ENCODE assay signal across 8 cellular contexts in genomic region chr21:17514124-17514481, GRCh38. TPM values are rescaled to one million over a fixed set of nuclear protein-coding genes. Genes with fewer than 3 reads are reported as not detected.
DNase-seq lines count a peak whose midpoint lies in the region; ATAC-seq and TF ChIP-seq lines count a peak whose summit lies in the region.

No MANE protein-coding gene starts in this region.

- H3K14ac ChIP-seq in mesenchymal stem cell (ENCODE audit: low read length in 2 of 2): no peak overlapping the region

- CTCF ChIA-PET in CD8-positive, alpha-beta T cell (lab: Charles Lee): no interaction called here
- CTCF ChIA-PET in mammary epithelial cell (lab: Charles Lee; ENCODE audit: low non-redundant PET): no interaction called here

- peaks cover 22% of the 10 kb centered on the region for H3K27me3 Mint-ChIP-seq in CD8-positive, alpha-beta T cell (ENCODE audit: low read depth)

- no peak overlapping the region for H3K27ac ChIP-seq in CD8-positive, alpha-beta T cell (ENCODE audit: low read depth, low read length)
- H3K27ac ChIP-seq in mammary epithelial cell (ENCODE audit: insufficient read depth, low read depth, low read length) (no peak overlapping the region), mesenchymal stem cell (ENCODE audit: low read length, poor library complexity, severe bottlenecking) (peak overlapping the region; percentile 39)

- no peaks in the 10 kb centered on the region for H3K36me3 ChIP-seq in CD8-positive, alpha-beta T cell (ENCODE audit: insufficient read depth, low read length)
- H3K36me3 ChIP-seq in mammary epithelial cell (ENCODE audit: insufficient read depth, low read length): no peaks in the 10 kb centered on the region
- H3K36me3 ChIP-seq in mesenchymal stem cell (ENCODE audit: control insufficient read depth in 1 of 2, insufficient read depth in 2 of 2, low read depth in 1 of 2, low read length in 2 of 2): no peaks in the 10 kb centered on the region

- POLR2A ChIA-PET in CD8-positive, alpha-beta T cell (lab: Charles Lee): interaction anchor here (0.6 kb wide), 1 partner anchor 90 kb away, joined by 3 read pairs; no protein-coding TSS in a partner anchor

- no peak for ATAC-seq in CD8-positive, alpha-beta T cell
- ATAC-seq in GM19324 (IDR thresholded peaks at IDR 0.05; ENCODE audit: low FRiP score, unreplicated experiment): no peak
- ATAC-seq in GM18867 (IDR thresholded peaks at IDR 0.05; ENCODE audit: unreplicated experiment): no peak
- no peak for ATAC-seq in esophagus mucosa

- H3K4me3 ChIP-seq in CD8-positive, alpha-beta T cell (ENCODE audit: low read depth, low read length): peak overlapping the region; percentile 58
- H3K4me3 ChIP-seq in mammary epithelial cell (replicated peaks in 1 of 3; ENCODE audit: insufficient read depth in 1 of 3, low read depth in 2 of 3, low read length in 3 of 3) (peak overlapping the region; percentile 74 to 84 (median 80)), mesenchymal stem cell (ENCODE audit: insufficient read depth in 1 of 2, low read depth in 1 of 2, low read length in 2 of 2) (peak overlapping the region in 1 of 2 experiments; percentile 79)

- no peak overlapping the region for H3K23ac ChIP-seq in mesenchymal stem cell (ENCODE audit: low read length in 2 of 2)

- H3K9me3 Mint-ChIP-seq in CD8-positive, alpha-beta T cell: no peaks in the 10 kb centered on the region

- peaks cover 14% of the 10 kb centered on the region for H3K4me1 ChIP-seq in CD8-positive, alpha-beta T cell (ENCODE audit: insufficient read depth, low read length)
- H3K4me1 ChIP-seq in mammary epithelial cell (ENCODE audit: insufficient read depth, low read length) (peaks cover 19% of the 10 kb centered on the region), mesenchymal stem cell (ENCODE audit: control insufficient read depth, insufficient read depth, low read depth, low read length) (peaks cover 4% of the 10 kb centered on the region)

- no peak overlapping the region for H2BK5ac ChIP-seq in mesenchymal stem cell (ENCODE audit: low read depth, low read length, poor library complexity, severe bottlenecking)

- in situ Hi-C loops in mammary epithelial cell (cut with MboI; ENCODE audit: low sequenced_read_pairs in 2 of 2): no loop called here

- H2AFZ ChIP-seq in mammary epithelial cell (ENCODE audit: low read depth, low read length) (peak overlapping the region; percentile 94), mesenchymal stem cell (ENCODE audit: low read depth, low read length) (no peak overlapping the region)

- H3K79me1 ChIP-seq in mesenchymal stem cell (replicated peaks; ENCODE audit: low read length, poor library complexity, severe bottlenecking): peaks cover 19% of the 10 kb centered on the region

- no peak for TF ChIP-seq CTCF in CD8-positive, alpha-beta T cell (IDR thresholded peaks at IDR 0.05)
- no peak for TF ChIP-seq CTCF in mammary epithelial cell (conservative IDR thresholded peaks at IDR 0.05 in 1 of 2, IDR thresholded peaks at IDR 0.05 in 1 of 2; ENCODE audit: extremely low read depth in 1 of 2, insufficient read depth in 1 of 2, low read depth in 1 of 2, low read length in 2 of 2)

- H2BK12ac ChIP-seq in mesenchymal stem cell (ENCODE audit: low read length in 2 of 2): no peak overlapping the region

- no TSS peak for BruUV-seq in mammary epithelial cell (replicated peaks; lab: Mats Ljungman, UMichigan)

- no peak for DNase-seq in CD8-positive, alpha-beta T cell
- DNase-seq in LoVo (ENCODE audit: low spot score) (peak; percentile 33), mammary epithelial cell (peak; percentile 36), mesenchymal stem cell (no peak), COR-L47 (lab: John Stamatoyannopoulos, UW) (no peak)

- H3K9ac ChIP-seq in mammary epithelial cell (ENCODE audit: insufficient read depth, low read length) (no peak overlapping the region), mesenchymal stem cell (ENCODE audit: low read length) (peak overlapping the region; percentile 68)

- no peaks in the 10 kb centered on the region for H3K9me3 ChIP-seq in CD8-positive, alpha-beta T cell (ENCODE audit: low read length)
- H3K9me3 ChIP-seq in mammary epithelial cell (replicated peaks; ENCODE audit: insufficient read depth, low read length): no peaks in the 10 kb centered on the region
- no peaks in the 10 kb centered on the region for H3K9me3 ChIP-seq in mesenchymal stem cell (ENCODE audit: control insufficient read depth, low read length)

- peaks cover 7% of the 10 kb centered on the region for H3K79me2 ChIP-seq in mammary epithelial cell (ENCODE audit: insufficient read depth, low read length)

- dilution Hi-C loops in mammary epithelial cell (cut with HindIII; ENCODE audit: low sequenced_read_pairs): no loop called here

- H3K4me3 Mint-ChIP-seq in CD8-positive, alpha-beta T cell: peak overlapping the region; percentile 90

- WGBS in mammary epithelial cell (ENCODE audit: low coverage, missing lambda C conversion rate): 41% methylated on average over 5 of the region's 5 CpGs
- 41% methylated on average over 5 of the region's 5 CpGs for WGBS in mesenchymal stem cell

- H2BK15ac ChIP-seq in mesenchymal stem cell (ENCODE audit: low read depth, poor library complexity, severe bottlenecking): no peak overlapping the region

- peaks cover 17% of the 10 kb centered on the region for H3K4me1 Mint-ChIP-seq in CD8-positive, alpha-beta T cell (ENCODE audit: low read depth)

- no peak overlapping the region for H2AK5ac ChIP-seq in mesenchymal stem cell (ENCODE audit: low read length, severe bottlenecking)

- H3K27ac Mint-ChIP-seq in CD8-positive, alpha-beta T cell: no peak overlapping the region

- no peaks in the 10 kb centered on the region for H3K27me3 ChIP-seq in CD8-positive, alpha-beta T cell (ENCODE audit: insufficient read depth, low read length)
- H3K27me3 ChIP-seq in mammary epithelial cell (ENCODE audit: insufficient read depth, low read length): peaks cover 3% of the 10 kb centered on the region
- peaks cover 0 to 11% of the 10 kb centered on the region in 2 experiments for H3K27me3 ChIP-seq in mesenchymal stem cell (ENCODE audit: control insufficient read depth in 1 of 2, insufficient read depth in 1 of 2, low read length in 2 of 2)

- H3K4ac ChIP-seq in mesenchymal stem cell (ENCODE audit: low read depth in 1 of 2, low read length in 2 of 2): no peak overlapping the region

- H4K20me1 ChIP-seq in mammary epithelial cell (ENCODE audit: insufficient read depth, low read length): no peaks in the 10 kb centered on the region

- no peak overlapping the region for H4K8ac ChIP-seq in mesenchymal stem cell (ENCODE audit: low read length)

- H3K18ac ChIP-seq in mesenchymal stem cell (ENCODE audit: low read depth in 1 of 2, low read length in 2 of 2): no peak overlapping the region

- intact Hi-C loops in CD8-positive, alpha-beta T cell (cut with DNase I, micrococcal nuclease): loop anchor here (5.0 to 10.0 kb wide), 2 partner anchors 98 to 301 kb away; partner anchors contain the start of genes C21orf91 (in 2 of the 2) and BTG3 (in 1 of the 2)
- intact Hi-C loops in mammary epithelial cell (cut with micrococcal nuclease): loop anchor here (5.0 kb wide), 1 partner anchor 73 kb away; no protein-coding TSS in a partner anchor

- H2BK120ac ChIP-seq in mesenchymal stem cell (ENCODE audit: low read depth, low read length): no peak overlapping the region

- peak overlapping the region; percentile 82 for H3K4me2 ChIP-seq in mammary epithelial cell (ENCODE audit: insufficient read depth, low read depth, low read length)
- peak overlapping the region; percentile 82 for H3K4me2 ChIP-seq in mesenchymal stem cell (ENCODE audit: low read length, poor library complexity, severe bottlenecking)

- H4K91ac ChIP-seq in mesenchymal stem cell (ENCODE audit: low read length): no peak overlapping the region

- no peaks in the 10 kb centered on the region for H3K36me3 Mint-ChIP-seq in CD8-positive, alpha-beta T cell

RNA-seq across cellular contexts. Expression of gene CXADR, which starts 1.3 kb away (rescaled TPM):
- 1 to 10 TPM in 1 of 2 experiments, under 1 TPM in 1; 0.69 to 1.0 TPM for total RNA-seq in CD8-positive, alpha-beta T cell
- total RNA-seq in mammary epithelial cell: 10 to 100 TPM in 1 of 2 donors, 1 to 10 TPM in 1; 8.6 to 48.0 TPM
- polyA plus RNA-seq in mammary epithelial cell: 10.1 TPM
- 21.6 TPM for polyA minus RNA-seq in mammary epithelial cell
- 0.97 TPM for polyA plus RNA-seq in mesenchymal stem cell (2013, experiment 1 of 2)
- 0.71 TPM for polyA plus RNA-seq in mesenchymal stem cell (2013, experiment 2 of 2)
- total RNA-seq in esophagus mucosa: 34.9 TPM

Comparison
In these comparisons a context has a peak if more than half of its experiments do, and no peak if none do; other contexts are left out.
1. DNase-seq: peak in LoVo (single experiment) and mammary epithelial cell (single experiment); none in CD8-positive, alpha-beta T cell (0 of 7), mesenchymal stem cell (single experiment) and COR-L47 (single experiment).
2. RNA of gene CXADR, which starts 1.3 kb away (total RNA-seq): 8.6 to 48.0 TPM in mammary epithelial cell and 34.9 TPM in esophagus mucosa (single experiment); 0.69 to 1.0 TPM in CD8-positive, alpha-beta T cell; every median in the first group is over 4 times any median in the second.